33 cellular contexts compared by ENCODE assay signal in genomic region chr20:39897781-39898466, GRCh38.
DNase-seq lines count a peak whose midpoint lies in the region; TF ChIP-seq lines count a peak whose summit lies in the region.
"Had no signal": no experiment of that assay in that cellular context is flagged by ENCODE, and none has a peak within 500 bp of the region (broad histone marks: within the 10 kb centered on the region; RNA-seq: fewer than 3 reads in every experiment).

No MANE protein-coding gene starts in this region.

- peaks cover 3% of the 10 kb centered on the region for H3F3A ChIP-seq in smooth muscle cell (ENCODE audit: low read depth)

- H3K4me1 Mint-ChIP-seq in MCF 10A (ENCODE audit: insufficient read depth, unreplicated experiment) (peaks cover 8% of the 10 kb centered on the region), endothelial cell (ENCODE audit: unreplicated experiment) (no peaks in the 10 kb centered on the region)
- H3K4me1 Mint-ChIP-seq: B cell; central memory CD8-positive, alpha-beta T cell; stimulated activated naive CD8-positive, alpha-beta T cell treated with anti-CD3 and anti-CD28 coated beads, Interleukin-15, amount 100 ng/mL, for 72 hours had no signal

- H3K9me3 ChIP-seq in mammary epithelial cell (replicated peaks; ENCODE audit: insufficient read depth, low read length) (no peaks in the 10 kb centered on the region), fibroblast of lung (ENCODE audit: control insufficient read depth, insufficient read depth, low read depth, low read length) (no peaks in the 10 kb centered on the region), smooth muscle cell (replicated peaks; ENCODE audit: low read depth) (no peaks in the 10 kb centered on the region), left ventricle myocardium inferior (replicated peaks) (no peaks in the 10 kb centered on the region)
- H3K9me3 ChIP-seq: gastrocnemius medialis, HAP-1, thyroid gland had no signal

- no peak overlapping the region for H3K27ac Mint-ChIP-seq in MCF 10A (ENCODE audit: low read depth, unreplicated experiment)
- H3K27ac Mint-ChIP-seq in endothelial cell (ENCODE audit: unreplicated experiment) = no peak overlapping the region
- H3K27ac Mint-ChIP-seq: activated CD8-positive, alpha-beta T cell treated with anti-CD3 and anti-CD28 coated beads for 36 hours; activated naive CD4-positive, alpha-beta T cell treated with anti-CD3 and anti-CD28 coated beads, Interleukin-2, amount 50 U/mL, for 72 hours; activated T-helper 2 cell treated with anti-CD3 and anti-CD28 coated beads, Interferon-gamma antibody, Interleukin-2, Interleukin-4, amounts not matched to agents 10 μg/mL and 5 μg/mL and 100 μg/mL, durations not matched to agents 14 hours and 24 hours and 36 hours; B cell; CD8-positive, alpha-beta T cell; natural killer cell treated with Interleukin-12 subunit alpha and Interleukin-12 subunit beta and Interleukin-15 and Interleukin-18, amount 100 ng/mL, for 72 hours; stimulated activated naive CD8-positive, alpha-beta T cell treated with anti-CD3 and anti-CD28 coated beads, Interleukin-15, amount 100 ng/mL, for 72 hours had no signal

- CTCF ChIA-PET in mammary epithelial cell (lab: Charles Lee; ENCODE audit: low non-redundant PET) (no interaction called here), MCF 10A (lab: Yijun Ruan, JAX) (interaction anchor here (0.5 to 1.5 kb wide), 7 partner anchors 11 to 849 kb away, joined by 3 to 6 read pairs (median 4); no protein-coding TSS in a partner anchor)

- H3K36me3 Mint-ChIP-seq in MCF 10A (ENCODE audit: insufficient read depth, unreplicated experiment) = no peaks in the 10 kb centered on the region
- no peaks in the 10 kb centered on the region for H3K36me3 Mint-ChIP-seq in endothelial cell (ENCODE audit: low read depth, unreplicated experiment)
- H3K36me3 Mint-ChIP-seq: activated naive CD4-positive, alpha-beta T cell treated with anti-CD3 and anti-CD28 coated beads, Interleukin-2, amount 50 U/mL, for 72 hours; CD8-positive, alpha-beta T cell; natural killer cell treated with Interleukin-12 subunit alpha and Interleukin-12 subunit beta and Interleukin-15 and Interleukin-18, amount 100 ng/mL, for 72 hours had no signal

- intact Hi-C loops in mammary epithelial cell (cut with micrococcal nuclease) (no loop called here), MCF 10A (cut with micrococcal nuclease) (no loop called here), left ventricle myocardium inferior (cut with micrococcal nuclease) (no loop called here)

- no peaks in the 10 kb centered on the region for H3K9me3 Mint-ChIP-seq in MCF 10A (ENCODE audit: unreplicated experiment)
- H3K9me3 Mint-ChIP-seq in endothelial cell (ENCODE audit: unreplicated experiment) = no peaks in the 10 kb centered on the region
- H3K9me3 Mint-ChIP-seq: activated CD8-positive, alpha-beta T cell treated with anti-CD3 and anti-CD28 coated beads for 36 hours; activated T-helper 2 cell treated with anti-CD3 and anti-CD28 coated beads, Interferon-gamma antibody, Interleukin-2, Interleukin-4, amounts not matched to agents 10 μg/mL and 5 μg/mL and 100 μg/mL, durations not matched to agents 14 hours and 24 hours and 36 hours; CD8-positive, alpha-beta T cell had no signal

- no peak overlapping the region for H3K4me2 ChIP-seq in mammary epithelial cell (ENCODE audit: insufficient read depth, low read depth, low read length)
- no peak overlapping the region for H3K4me2 ChIP-seq in fibroblast of lung (ENCODE audit: extremely low read depth, insufficient read depth, low read length)
- no peak overlapping the region for H3K4me2 ChIP-seq in smooth muscle cell

- WGBS in mammary epithelial cell (ENCODE audit: low coverage, missing lambda C conversion rate) = 42% methylated on average over 4 of the region's 4 CpGs
- 78% methylated on average over 4 of the region's 4 CpGs for WGBS in smooth muscle cell (ENCODE audit: low lambda C conversion rate)

- no peak overlapping the region for H3K4me3 ChIP-seq in mammary epithelial cell (replicated peaks in 1 of 3; ENCODE audit: insufficient read depth in 1 of 3, low read depth in 2 of 3, low read length in 3 of 3)
- H3K4me3 ChIP-seq in fibroblast of lung (replicated peaks in 1 of 4; ENCODE audit: control extremely low read depth in 1 of 4, insufficient read depth in 1 of 4, low read depth in 3 of 4, low read length in 4 of 4) = no peak overlapping the region
- no peak overlapping the region for H3K4me3 ChIP-seq in smooth muscle cell
- H3K4me3 ChIP-seq in left ventricle myocardium inferior = no peak overlapping the region
- H3K4me3 ChIP-seq: dorsolateral prefrontal cortex, gastrocnemius medialis, HAP-1, thyroid gland had no signal

- H3K27ac ChIP-seq in mammary epithelial cell (ENCODE audit: insufficient read depth, low read depth, low read length) (no peak overlapping the region), fibroblast of lung (ENCODE audit: insufficient read depth, low read length) (no peak overlapping the region), smooth muscle cell (ENCODE audit: low read depth) (peak overlapping the region; percentile 87), left ventricle myocardium inferior (replicated peaks) (no peak overlapping the region)
- H3K27ac ChIP-seq: dorsolateral prefrontal cortex, gastrocnemius medialis, thyroid gland had no signal

- no peaks in the 10 kb centered on the region for H3K27me3 Mint-ChIP-seq in MCF 10A (ENCODE audit: insufficient read depth, unreplicated experiment)
- H3K27me3 Mint-ChIP-seq in endothelial cell (ENCODE audit: unreplicated experiment) = no peaks in the 10 kb centered on the region
- H3K27me3 Mint-ChIP-seq: central memory CD8-positive, alpha-beta T cell had no signal

- H4K20me1 ChIP-seq in mammary epithelial cell (ENCODE audit: insufficient read depth, low read length) = no peaks in the 10 kb centered on the region
- no peaks in the 10 kb centered on the region for H4K20me1 ChIP-seq in fibroblast of lung (ENCODE audit: control insufficient read depth, extremely low read depth, insufficient read depth, low read length)
- H4K20me1 ChIP-seq in smooth muscle cell (ENCODE audit: low read depth) = no peaks in the 10 kb centered on the region

- H3K27me3 ChIP-seq in mammary epithelial cell (ENCODE audit: insufficient read depth, low read length) (no peaks in the 10 kb centered on the region), fibroblast of lung (ENCODE audit: control insufficient read depth, insufficient read depth, low read length) (no peaks in the 10 kb centered on the region), smooth muscle cell (ENCODE audit: low read depth) (no peaks in the 10 kb centered on the region), left ventricle myocardium inferior (ENCODE audit: low read depth) (no peaks in the 10 kb centered on the region)
- H3K27me3 ChIP-seq: gastrocnemius medialis, thyroid gland had no signal

- H3K4me3 Mint-ChIP-seq in MCF 10A (ENCODE audit: unreplicated experiment) (no peak overlapping the region), endothelial cell (ENCODE audit: unreplicated experiment) (no peak overlapping the region)
- H3K4me3 Mint-ChIP-seq: activated CD8-positive, alpha-beta T cell treated with anti-CD3 and anti-CD28 coated beads for 36 hours; B cell; CD8-positive, alpha-beta T cell; central memory CD8-positive, alpha-beta T cell; natural killer cell treated with Interleukin-12 subunit alpha and Interleukin-12 subunit beta and Interleukin-15 and Interleukin-18, amount 100 ng/mL, for 72 hours; stimulated activated naive CD8-positive, alpha-beta T cell treated with anti-CD3 and anti-CD28 coated beads, Interleukin-15, amount 100 ng/mL, for 72 hours had no signal

- no peak for DNase-seq in mammary epithelial cell
- DNase-seq in MCF 10A (ENCODE audit: unreplicated experiment) = no peak
- peak; percentile 1 for DNase-seq in amniotic epithelial cell (ENCODE audit: low read depth)
- DNase-seq in fibroblast of lung (ENCODE audit: low read depth in 2 of 2) = peak; percentile 31 to 43
- no peak for DNase-seq in smooth muscle cell (lab: John Stamatoyannopoulos, UW; ENCODE audit: unreplicated experiment)
- DNase-seq in epidermal melanocyte (ENCODE audit: insufficient read length, low spot score) = no peak
- DNase-seq in endothelial cell (ENCODE audit: low spot score) = no peak
- no peak for DNase-seq in left ventricle myocardium inferior
- DNase-seq: 8988T; activated CD8-positive, alpha-beta T cell treated with anti-CD3 and anti-CD28 coated beads for 36 hours; aorta; CD8-positive, alpha-beta T cell; dorsolateral prefrontal cortex; gastrocnemius medialis; GF-D8; hippocampal formation; KBM-7; left colon; NCI-H1436 treated with DMSO at 0.1 percent for 48 hours; NCI-H2107; NCI-H510A treated with DMSO at 0.1 percent for 48 hours; small intestine; stimulated activated CD4-positive, alpha-beta T cell treated with anti-CD3 and anti-CD28 coated beads, Interleukin-1b, Interleukin-23, amount 100 ng/mL, for 48 hours; stimulated activated CD8-positive, alpha-beta memory T cell treated with anti-CD3 and anti-CD28 coated beads, Interleukin-4, amount 100 ng/mL, for 48 hours; stimulated activated naive CD8-positive, alpha-beta T cell treated with anti-CD3 and anti-CD28 coated beads, Interleukin-15, amount 100 ng/mL, for 72 hours; T-helper 2 cell; thyroid gland had no signal

- dilution Hi-C loops in mammary epithelial cell (cut with HindIII; ENCODE audit: low sequenced_read_pairs) = no loop called here

- in situ Hi-C loops in mammary epithelial cell (cut with MboI; ENCODE audit: low sequenced_read_pairs in 2 of 2) = loop anchor here in 1 of 2 donors (25.0 kb wide), 3 partner anchors 611 to 1039 kb away; partner anchors contain the start of gene MAFB

- POLR2A ChIA-PET in MCF 10A (lab: Yijun Ruan, JAX) = interaction anchor here (1.0 kb wide), 1 partner anchor 807 kb away, joined by 3 read pairs; no protein-coding TSS in a partner anchor

- no peak overlapping the region for H3K9ac ChIP-seq in mammary epithelial cell (ENCODE audit: insufficient read depth, low read length)
- H3K9ac ChIP-seq in fibroblast of lung (ENCODE audit: insufficient read depth, low read length) = no peak overlapping the region
- H3K9ac ChIP-seq in smooth muscle cell (ENCODE audit: low read depth) = peak overlapping the region; percentile 5

- no peaks in the 10 kb centered on the region for H3K36me3 ChIP-seq in mammary epithelial cell (ENCODE audit: insufficient read depth, low read length)
- H3K36me3 ChIP-seq in fibroblast of lung (ENCODE audit: control insufficient read depth, insufficient read depth, low read length) = no peaks in the 10 kb centered on the region
- no peaks in the 10 kb centered on the region for H3K36me3 ChIP-seq in smooth muscle cell (ENCODE audit: low read depth)
- no peaks in the 10 kb centered on the region for H3K36me3 ChIP-seq in left ventricle myocardium inferior
- H3K36me3 ChIP-seq: gastrocnemius medialis, HAP-1, thyroid gland had no signal

- H2AFZ ChIP-seq in mammary epithelial cell (ENCODE audit: low read depth, low read length) (peak overlapping the region; percentile 36), fibroblast of lung (ENCODE audit: low read length) (no peak overlapping the region), smooth muscle cell (ENCODE audit: low read depth) (no peak overlapping the region)

- no peaks in the 10 kb centered on the region for H3K4me1 ChIP-seq in mammary epithelial cell (ENCODE audit: insufficient read depth, low read length)
- H3K4me1 ChIP-seq in fibroblast of lung (ENCODE audit: control insufficient read depth, extremely low read depth, insufficient read depth, low read length) = peaks cover 3% of the 10 kb centered on the region
- H3K4me1 ChIP-seq in smooth muscle cell (ENCODE audit: low read depth) = peaks cover 11% of the 10 kb centered on the region
- peaks cover 5% of the 10 kb centered on the region for H3K4me1 ChIP-seq in left ventricle myocardium inferior
- H3K4me1 ChIP-seq: gastrocnemius medialis, HAP-1, thyroid gland had no signal

- TF ChIP-seq CTCF in mammary epithelial cell (conservative IDR thresholded peaks at IDR 0.05 in 1 of 2, IDR thresholded peaks at IDR 0.05 in 1 of 2; ENCODE audit: extremely low read depth in 1 of 2, insufficient read depth in 1 of 2, low read depth in 1 of 2, low read length in 2 of 2) (no peak), MCF 10A (IDR thresholded peaks at IDR 0.05; ENCODE audit: unreplicated experiment) (no peak), fibroblast of lung (conservative IDR thresholded peaks at IDR 0.05 in 1 of 2, IDR thresholded peaks at IDR 0.05 in 1 of 2; ENCODE audit: low read depth in 1 of 2, low read length in 2 of 2) (no peak), smooth muscle cell (IDR thresholded peaks at IDR 0.05; ENCODE audit: borderline replicate concordance, insufficient read depth, poor library complexity, severe bottlenecking) (no peak), endothelial cell (IDR thresholded peaks at IDR 0.05; ENCODE audit: unreplicated experiment) (no peak), left ventricle myocardium inferior (IDR thresholded peaks at IDR 0.05; ENCODE audit: borderline replicate concordance) (no peak)

- BruUV-seq in mammary epithelial cell (replicated peaks; lab: Mats Ljungman, UMichigan) (no TSS peak), MCF 10A (replicated peaks; lab: Mats Ljungman, UMichigan) (no TSS peak)

- no peaks in the 10 kb centered on the region for H3K79me2 ChIP-seq in mammary epithelial cell (ENCODE audit: insufficient read depth, low read length)
- no peaks in the 10 kb centered on the region for H3K79me2 ChIP-seq in fibroblast of lung (ENCODE audit: control insufficient read depth, insufficient read depth, low read length)
- H3K79me2 ChIP-seq in smooth muscle cell (ENCODE audit: low read depth) = no peaks in the 10 kb centered on the region

Comparison
In these comparisons a context has a peak if more than half of its experiments do, and no peak if none do; other contexts are left out.
1. DNase-seq: peak in amniotic epithelial cell (single experiment) and fibroblast of lung (2 of 2); none in mammary epithelial cell (single experiment), MCF 10A (single experiment), smooth muscle cell (single experiment), epidermal melanocyte (single experiment), endothelial cell (single experiment) and left ventricle myocardium inferior (single experiment).